11 cellular contexts compared by ENCODE assay signal in genomic region chr4:110022457-110022856, GRCh38.
"Had no signal": no experiment of that assay in that cellular context is flagged by ENCODE, and none has a peak within 500 bp of the region (broad histone marks: within the 10 kb centered on the region; RNA-seq: fewer than 3 reads in every experiment).

No MANE protein-coding gene starts in this region.

- DNase-seq: GM23248, GOT3, H7, H9, HCEC 1CT, HFFc6 had no signal

- H3K4me2 ChIP-seq: GM23338 had no signal

- ATAC-seq: GM23338, HCT116 had no signal

- H3K9ac ChIP-seq: GM23248 had no signal

- H2AFZ ChIP-seq: GM23248, GM23338 had no signal

- FAIRE-seq: H1, H54 had no signal

- H3K27ac ChIP-seq: GM23248 had no signal

- H3K4me3 ChIP-seq: GM23248, GM23338, HAP-1 had no signal

- H3K27ac Mint-ChIP-seq: GM23338, H9, HFFc6 had no signal

- H3K9me3 Mint-ChIP-seq: GM23338, HFFc6 had no signal

- H3K36me3 ChIP-seq: HAP-1 had no signal

- H3K4me3 Mint-ChIP-seq: GM23338, H9, HFFc6 had no signal

- H3K9me3 ChIP-seq: HAP-1 had no signal
